ENCODE assay signal across 12 cellular contexts in the genomic region with DNA sequence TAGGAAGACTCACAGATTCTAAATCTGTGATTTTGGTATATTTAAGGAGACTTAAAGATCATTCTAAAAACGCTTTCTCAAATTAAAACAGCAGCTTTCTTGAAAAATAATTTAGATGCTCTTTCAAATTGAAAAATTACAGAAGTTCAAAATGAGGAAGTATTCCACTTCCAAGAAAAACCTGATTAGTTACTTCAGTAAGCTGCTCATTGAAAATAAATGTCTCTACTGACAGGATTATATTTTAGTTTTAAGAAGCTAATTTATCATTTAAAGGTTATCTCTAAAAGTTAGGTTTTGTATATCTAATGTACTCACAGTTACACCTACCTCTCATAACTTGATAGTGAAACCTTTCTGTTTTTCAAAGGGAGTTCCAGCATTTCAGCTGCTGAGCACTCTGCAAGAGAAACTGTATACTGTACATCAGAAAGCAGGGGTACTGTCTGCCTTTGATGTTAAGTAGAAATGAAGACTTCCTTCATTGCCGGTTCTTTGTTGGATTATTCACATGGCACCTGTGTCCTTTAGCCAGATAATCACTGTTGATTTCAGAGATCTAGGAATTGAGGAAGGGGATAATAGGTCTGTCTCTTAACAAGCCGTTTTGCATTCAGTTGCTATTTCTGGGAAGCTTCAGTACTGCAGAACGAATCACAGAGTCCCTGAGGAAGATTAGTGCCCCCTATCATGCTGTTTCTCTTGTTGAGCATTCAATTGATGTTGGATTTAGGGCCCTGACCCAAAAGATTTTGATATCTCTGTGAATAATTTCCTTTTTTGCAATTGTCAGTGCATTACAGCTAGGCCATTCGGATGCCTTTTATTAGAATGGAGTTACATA.
DNase-seq lines count a peak whose midpoint lies in the region; ATAC-seq and TF ChIP-seq lines count a peak whose summit lies in the region.
"Had no signal": no experiment of that assay in that cellular context is flagged by ENCODE, and none has a peak within 500 bp of the region (broad histone marks: within the 10 kb centered on the region; RNA-seq: fewer than 3 reads in every experiment).

No MANE protein-coding gene starts in this region.

- DNase-seq in Ammon's horn (ENCODE audit: low spot score) (peak; percentile 32), NAMALWA (ENCODE audit: low spot score) (peak; percentile 34), cerebellar cortex (ENCODE audit: low spot score) (no peak), HAP-1 (ENCODE audit: low spot score in 2 of 2) (no peak), mammary epithelial cell (no peak)
- DNase-seq: C1 segment of cervical spinal cord, left colon had no signal

- H3K27me3 Mint-ChIP-seq in dendritic cell treated with granulocyte-macrophage colony-stimulating factor and Interleukin-4, amounts not matched to agents 40 ng/mL and 50 ng/mL, for 4 days = no peaks in the 10 kb centered on the region

- no peaks in the 10 kb centered on the region for H4K20me1 ChIP-seq in mammary epithelial cell (ENCODE audit: insufficient read depth, low read length)

- no peak overlapping the region for H3K27ac ChIP-seq in mammary epithelial cell (ENCODE audit: insufficient read depth, low read depth, low read length)
- H3K27ac ChIP-seq: KMS-11 had no signal

- H2AFZ ChIP-seq in mammary epithelial cell (ENCODE audit: low read depth, low read length) = no peak overlapping the region

- CTCF ChIA-PET in mammary epithelial cell (lab: Charles Lee; ENCODE audit: low non-redundant PET) = interaction anchor here (0.6 kb wide), 1 partner anchor 57 kb away, joined by 9 read pairs; no protein-coding TSS in a partner anchor

- peaks cover 15% of the 10 kb centered on the region; the same call in 1 of the 2 replicates for H3K4me1 ChIP-seq in HAP-1
- no peaks in the 10 kb centered on the region for H3K4me1 ChIP-seq in mammary epithelial cell (ENCODE audit: insufficient read depth, low read length)

- H3K27me3 ChIP-seq in HAP-1 (ENCODE audit: low read depth) (no peaks in the 10 kb centered on the region), mammary epithelial cell (ENCODE audit: insufficient read depth, low read length) (no peaks in the 10 kb centered on the region)

- H3K4me2 ChIP-seq in mammary epithelial cell (ENCODE audit: insufficient read depth, low read depth, low read length) = no peak overlapping the region
- H3K4me2 ChIP-seq: KMS-11 had no signal

- no peak for TF ChIP-seq CTCF in mammary epithelial cell (conservative IDR thresholded peaks at IDR 0.05 in 1 of 2, IDR thresholded peaks at IDR 0.05 in 1 of 2; ENCODE audit: extremely low read depth in 1 of 2, insufficient read depth in 1 of 2, low read depth in 1 of 2, low read length in 2 of 2)

- H3K9me3 Mint-ChIP-seq in dendritic cell treated with granulocyte-macrophage colony-stimulating factor and Interleukin-4, amounts not matched to agents 40 ng/mL and 50 ng/mL, for 4 days = no peaks in the 10 kb centered on the region

- WGBS in mammary epithelial cell (ENCODE audit: low coverage, missing lambda C conversion rate) = 82% methylated on average over 5 of the region's 5 CpGs

- in situ Hi-C loops in HAP-1 (cut with MboI; ENCODE audit: low sequenced_read_pairs) = no loop called here
- in situ Hi-C loops in mammary epithelial cell (cut with MboI; ENCODE audit: low sequenced_read_pairs in 2 of 2) = no loop called here

- intact Hi-C loops in dendritic cell treated with granulocyte-macrophage colony-stimulating factor and Interleukin-4, amounts not matched to agents 40 ng/mL and 50 ng/mL, for 4 days (cut with micrococcal nuclease) = loop anchor here (10.0 kb wide), 2 partner anchors 55 to 155 kb away; no protein-coding TSS in a partner anchor
- intact Hi-C loops in mammary epithelial cell (cut with micrococcal nuclease) = no loop called here

- no TSS peak for BruUV-seq in mammary epithelial cell (replicated peaks; lab: Mats Ljungman, UMichigan)

- peak overlapping the region; percentile 37 for H3K4me3 Mint-ChIP-seq in dendritic cell treated with granulocyte-macrophage colony-stimulating factor and Interleukin-4, amounts not matched to agents 40 ng/mL and 50 ng/mL, for 4 days

- ATAC-seq in GM21390 (IDR thresholded peaks at IDR 0.05; ENCODE audit: unreplicated experiment) (peak; percentile 78), GM21619 (IDR thresholded peaks at IDR 0.05; ENCODE audit: unreplicated experiment) (no peak)
- ATAC-seq: esophagus mucosa, left colon had no signal

- peaks cover 21% of the 10 kb centered on the region for H3K4me1 Mint-ChIP-seq in dendritic cell treated with granulocyte-macrophage colony-stimulating factor and Interleukin-4, amounts not matched to agents 40 ng/mL and 50 ng/mL, for 4 days (ENCODE audit: low read depth)

- H3K36me3 ChIP-seq in HAP-1 (replicated peaks) (no peaks in the 10 kb centered on the region), mammary epithelial cell (ENCODE audit: insufficient read depth, low read length) (no peaks in the 10 kb centered on the region)

- dilution Hi-C loops in mammary epithelial cell (cut with HindIII; ENCODE audit: low sequenced_read_pairs) = no loop called here

- H3K9ac ChIP-seq in mammary epithelial cell (ENCODE audit: insufficient read depth, low read length) = no peak overlapping the region
- H3K9ac ChIP-seq: KMS-11 had no signal

- H3K9me3 ChIP-seq in HAP-1 = no peaks in the 10 kb centered on the region
- no peaks in the 10 kb centered on the region for H3K9me3 ChIP-seq in mammary epithelial cell (replicated peaks; ENCODE audit: insufficient read depth, low read length)

- peak overlapping the region; percentile 91 for H3K27ac Mint-ChIP-seq in dendritic cell treated with granulocyte-macrophage colony-stimulating factor and Interleukin-4, amounts not matched to agents 40 ng/mL and 50 ng/mL, for 4 days

- no peaks in the 10 kb centered on the region for H3K36me3 Mint-ChIP-seq in dendritic cell treated with granulocyte-macrophage colony-stimulating factor and Interleukin-4, amounts not matched to agents 40 ng/mL and 50 ng/mL, for 4 days (ENCODE audit: low read depth)

- no peak overlapping the region for H3K4me3 ChIP-seq in HAP-1
- H3K4me3 ChIP-seq in mammary epithelial cell (replicated peaks in 1 of 3; ENCODE audit: insufficient read depth in 1 of 3, low read depth in 2 of 3, low read length in 3 of 3) = no peak overlapping the region

- H3K79me2 ChIP-seq in mammary epithelial cell (ENCODE audit: insufficient read depth, low read length) = peaks cover 63% of the 10 kb centered on the region

Comparison
In these comparisons a context has a peak if more than half of its experiments do, and no peak if none do; other contexts are left out.
1. DNase-seq: peak in Ammon's horn (single experiment) and NAMALWA (single experiment); none in cerebellar cortex (single experiment), HAP-1 (0 of 2) and mammary epithelial cell (single experiment).